20 cellular contexts compared by ENCODE assay signal in the genomic region with DNA sequence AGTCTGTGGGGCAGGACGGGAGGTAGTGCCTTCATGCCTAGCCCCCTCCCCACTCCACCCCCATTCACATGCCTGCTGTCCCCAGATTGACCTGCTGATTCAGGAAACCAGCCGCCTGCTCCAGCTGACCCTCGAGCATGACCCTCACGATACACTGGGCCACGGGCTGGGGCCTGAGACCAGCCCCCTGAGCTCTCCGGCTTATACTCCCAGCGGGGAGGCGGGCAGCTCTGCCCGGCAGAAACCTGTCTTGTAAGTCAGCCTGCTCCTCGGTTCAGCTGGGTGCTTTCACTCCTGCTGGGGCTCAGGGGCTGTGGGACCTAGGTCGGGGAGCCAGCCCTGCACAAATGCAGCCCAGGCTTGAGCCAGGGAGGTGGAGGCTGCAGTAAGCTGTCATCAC.
"Had no signal": no experiment of that assay in that cellular context is flagged by ENCODE, and none has a peak within 500 bp of the region (broad histone marks: within the 10 kb centered on the region; RNA-seq: fewer than 3 reads in every experiment).

No MANE protein-coding gene starts in this region.

- H3K9me3 ChIP-seq: SJSA1 had no signal

- H3K4me1 ChIP-seq: SJSA1 had no signal

- H3K27me3 ChIP-seq: SJSA1 had no signal

- H3K27ac ChIP-seq: SJSA1, SK-N-MC had no signal

- H3K4me3 ChIP-seq: SJSA1, SK-N-MC had no signal

- DNase-seq: KBM-7, MV-4-11, NCI-H1048, NCI-H1105, NCI-H1417, NCI-H1436 treated with DMSO at 0.1 percent for 48 hours, NCI-H1694 treated with DMSO at 0.1 percent for 48 hours, NCI-H1930, NCI-H2081, NCI-H2107, NCI-H2227 treated with DMSO at 0.1 percent for 48 hours, NCI-H524, NCI-H69, NCI-H774, Right ventricle myocardium superior, RPMI8226, SIG-M5 had no signal

- ATAC-seq: HepG2 had no signal
